1 cellular context compared by ENCODE assay signal in the genomic region with DNA sequence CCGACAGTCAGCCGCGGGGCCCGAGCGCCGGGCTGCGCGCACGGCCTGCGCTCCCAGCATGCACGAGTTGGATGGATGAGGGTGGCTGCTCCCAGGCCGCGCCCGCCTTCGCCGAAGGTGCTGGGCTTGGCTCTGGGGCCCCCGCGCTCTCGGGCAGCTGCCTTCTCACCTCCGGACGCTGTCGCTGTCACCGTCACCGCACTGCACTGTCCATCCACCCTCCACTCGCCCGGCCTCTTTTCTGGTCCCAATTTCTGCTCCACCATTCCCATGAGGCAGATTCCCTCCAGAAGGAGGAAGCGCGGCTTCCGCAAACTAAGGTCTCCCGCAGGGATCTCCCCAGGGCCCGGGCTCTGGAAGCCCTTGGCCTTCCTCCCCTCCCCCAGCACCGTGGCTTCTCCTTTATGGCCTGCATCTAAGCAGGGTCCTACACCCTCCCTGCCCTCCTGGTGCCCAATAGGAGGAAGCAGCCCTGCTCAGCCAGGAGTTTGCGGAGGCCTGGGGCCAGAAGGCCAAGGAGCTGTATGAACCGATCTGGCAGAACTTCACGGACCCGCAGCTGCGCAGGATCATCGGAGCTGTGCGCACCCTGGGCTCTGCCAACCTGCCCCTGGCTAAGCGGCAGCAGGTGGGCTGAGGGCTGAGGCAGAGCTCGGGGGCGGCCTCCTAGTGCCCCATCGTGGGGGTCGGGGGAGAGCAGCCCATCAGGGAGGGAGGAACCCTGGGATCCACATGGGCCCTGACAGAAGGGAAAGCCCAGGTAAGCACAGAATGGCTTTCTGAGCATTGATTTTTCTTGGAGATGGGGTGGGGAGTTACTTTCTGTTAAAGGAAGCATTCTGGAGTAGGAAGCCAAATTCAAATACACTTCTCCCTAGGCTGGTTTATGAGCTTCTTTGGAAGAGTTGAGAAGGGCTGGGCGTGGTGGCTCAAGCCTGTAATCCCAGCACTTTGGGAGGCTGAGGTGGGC.
TF ChIP-seq lines count a peak whose summit lies in the region.

No MANE protein-coding gene starts in this region.

TF ChIP-seq in K562, 482 proteins besides CTCF, POLR2A, EP300 and RAD21:
- TF ChIP-seq, protein P1, sequence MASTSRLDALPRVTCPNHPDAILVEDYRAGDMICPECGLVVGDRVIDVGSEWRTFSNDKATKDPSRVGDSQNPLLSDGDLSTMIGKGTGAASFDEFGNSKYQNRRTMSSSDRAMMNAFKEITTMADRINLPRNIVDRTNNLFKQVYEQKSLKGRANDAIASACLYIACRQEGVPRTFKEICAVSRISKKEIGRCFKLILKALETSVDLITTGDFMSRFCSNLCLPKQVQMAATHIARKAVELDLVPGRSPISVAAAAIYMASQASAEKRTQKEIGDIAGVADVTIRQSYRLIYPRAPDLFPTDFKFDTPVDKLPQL (IDR thresholded peaks at IDR 0.05; ENCODE audit: extremely low read depth, insufficient read length), result no peak
- TF ChIP-seq RBFOX2 (IDR thresholded peaks at IDR 0.05; ENCODE audit: low read depth, low read length), result peak; percentile 4; the same call in 1 of the 2 replicates
- TF ChIP-seq, protein P2, sequence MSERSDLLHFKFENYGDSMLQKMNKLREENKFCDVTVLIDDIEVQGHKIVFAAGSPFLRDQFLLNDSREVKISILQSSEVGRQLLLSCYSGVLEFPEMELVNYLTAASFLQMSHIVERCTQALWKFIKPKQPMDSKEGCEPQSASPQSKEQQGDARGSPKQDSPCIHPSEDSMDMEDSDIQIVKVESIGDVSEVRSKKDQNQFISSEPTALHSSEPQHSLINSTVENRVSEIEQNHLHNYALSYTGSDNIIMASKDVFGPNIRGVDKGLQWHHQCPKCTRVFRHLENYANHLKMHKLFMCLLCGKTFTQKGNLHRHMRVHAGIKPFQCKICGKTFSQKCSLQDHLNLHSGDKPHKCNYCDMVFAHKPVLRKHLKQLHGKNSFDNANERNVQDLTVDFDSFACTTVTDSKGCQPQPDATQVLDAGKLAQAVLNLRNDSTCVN (CRISPR knock-in tag; IDR thresholded peaks at IDR 0.05), result no peak
- no peak for TF ChIP-seq TAF9B (IDR thresholded peaks at IDR 0.05; ENCODE audit: partially characterized antibody)
- peak; percentile 24 for TF ChIP-seq KDM5B (IDR thresholded peaks at IDR 0.05; ENCODE audit: insufficient replicate concordance, low read depth, low read length)
- TF ChIP-seq, protein P3, sequence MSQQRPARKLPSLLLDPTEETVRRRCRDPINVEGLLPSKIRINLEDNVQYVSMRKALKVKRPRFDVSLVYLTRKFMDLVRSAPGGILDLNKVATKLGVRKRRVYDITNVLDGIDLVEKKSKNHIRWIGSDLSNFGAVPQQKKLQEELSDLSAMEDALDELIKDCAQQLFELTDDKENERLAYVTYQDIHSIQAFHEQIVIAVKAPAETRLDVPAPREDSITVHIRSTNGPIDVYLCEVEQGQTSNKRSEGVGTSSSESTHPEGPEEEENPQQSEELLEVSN (IDR thresholded peaks at IDR 0.05; ENCODE audit: borderline replicate concordance in 1 of 2, extremely low read depth in 1 of 2, insufficient read depth in 1 of 2, insufficient read length in 1 of 2, low read depth in 1 of 2, low read length in 1 of 2, poor library complexity in 1 of 2, severe bottlenecking in 1 of 2), result peak in 1 of 2 experiments; percentile 2
- no peak for TF ChIP-seq TBP (optimal IDR thresholded peaks at IDR 0.05; ENCODE audit: low read depth, low read length)
- TF ChIP-seq RBM34 (IDR thresholded peaks at IDR 0.05; ENCODE audit: borderline replicate concordance, insufficient read depth, low read length), result no peak
- no peak for TF ChIP-seq SMAD1 (IDR thresholded peaks at IDR 0.05; ENCODE audit: low read depth, low read length, partially characterized antibody)
- no peak for TF ChIP-seq ZNF133 (CRISPR knock-in tag; IDR thresholded peaks at IDR 0.05)
- TF ChIP-seq ZNF232 (CRISPR knock-in tag; IDR thresholded peaks at IDR 0.05), result no peak
- TF ChIP-seq, protein P4, sequence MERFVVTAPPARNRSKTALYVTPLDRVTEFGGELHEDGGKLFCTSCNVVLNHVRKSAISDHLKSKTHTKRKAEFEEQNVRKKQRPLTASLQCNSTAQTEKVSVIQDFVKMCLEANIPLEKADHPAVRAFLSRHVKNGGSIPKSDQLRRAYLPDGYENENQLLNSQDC (CRISPR knock-in tag; IDR thresholded peaks at IDR 0.05), result no peak
- TF ChIP-seq TGIF2 (CRISPR knock-in tag; IDR thresholded peaks at IDR 0.05), result no peak
- TF ChIP-seq ZNF224 (CRISPR knock-in tag; IDR thresholded peaks at IDR 0.05), result no peak
